In genomic region chr6:149716584-149716983, GRCh38 we compare ENCODE assay signal across 8 cellular contexts. TPM values are rescaled to one million over a fixed set of nuclear protein-coding genes. Genes with fewer than 3 reads are reported as not detected.
DNase-seq lines count a peak whose midpoint lies in the region; ATAC-seq and TF ChIP-seq lines count a peak whose summit lies in the region.

No MANE protein-coding gene starts in this region.

- peaks cover 2% of the 10 kb centered on the region; the same call in 1 of the 2 replicates for H3K4me1 ChIP-seq in Panc1 (ENCODE audit: control insufficient read depth, insufficient read depth, low read length)
- H3K4me1 ChIP-seq in prostate gland (replicated peaks): peaks cover 6% of the 10 kb centered on the region

- H3K36me3 ChIP-seq in Panc1 (ENCODE audit: control insufficient read depth, insufficient read depth, low read length): no peaks in the 10 kb centered on the region; the same call in 1 of the 2 replicates
- H3K36me3 ChIP-seq in prostate gland: no peaks in the 10 kb centered on the region

- ATAC-seq in Panc1 (no peak), GM21390 (IDR thresholded peaks at IDR 0.05; ENCODE audit: unreplicated experiment) (no peak)
- no peak for ATAC-seq in activated CD4-positive, CD25-positive, alpha-beta regulatory T cell treated with anti-CD3 and anti-CD28 coated beads, Interleukin-2, amount 50 U/mL, for 24 hours

- CTCF ChIA-PET in Panc1 (lab: Charles Lee): no interaction called here

- H3K9me3 ChIP-seq in Panc1 (ENCODE audit: control insufficient read depth, insufficient read depth, low read depth, low read length) (no peaks in the 10 kb centered on the region), prostate gland (no peaks in the 10 kb centered on the region)

- 5% methylated on average over 3 of the region's 3 CpGs for WGBS in prostate gland

- BruUV-seq in Panc1 (replicated peaks; lab: Mats Ljungman, UMichigan): TSS peak; percentile 70

- H3K27ac ChIP-seq in Panc1 (ENCODE audit: low read length) (peak overlapping the region; percentile 99), prostate gland (peak overlapping the region; percentile 97 to 99), substantia nigra (ENCODE audit: low read depth, low read length, poor library complexity, severe bottlenecking) (no peak overlapping the region)

- POLR2A ChIA-PET in Panc1 (lab: Charles Lee): no interaction called here

- DNase-seq in GM10266 (ENCODE audit: extremely low spot score) (peak; percentile 25), Panc1 (ENCODE audit: low read depth, low spot score) (no peak), erythroblast (lab: John Stamatoyannopoulos, UW) (peak; percentile 21 to 41), prostate gland (ENCODE audit: low spot score) (no peak), DMS53 treated with DMSO at 0.1 percent for 48 hours (lab: John Stamatoyannopoulos, UW; ENCODE audit: unreplicated experiment) (no peak), substantia nigra (lab: John Stamatoyannopoulos, UW) (no peak)

- in situ Hi-C loops in Panc1 (cut with HindIII; ENCODE audit: low pct_unique_long_range_greater_than_20kb, low sequenced_read_pairs): no loop called here

- TF ChIP-seq CTCF in GM10266 (IDR thresholded peaks at IDR 0.05; ENCODE audit: control insufficient read depth, insufficient read depth, low read depth, missing control alignments): no peak
- no peak for TF ChIP-seq CTCF in Panc1 (IDR thresholded peaks at IDR 0.05)
- no peak for TF ChIP-seq CTCF in prostate gland (IDR thresholded peaks at IDR 0.05)

- intact Hi-C loops in Panc1 (cut with micrococcal nuclease; ENCODE audit: unreplicated experiment): no loop called here
- intact Hi-C loops in prostate gland (cut with DNase I): loop anchor here (2.0 to 10.0 kb wide), 2 partner anchors 68 to 152 kb away; partner anchors contain the start of genes GINM1 and KATNA1

- peak overlapping the region; percentile 93 to 96 for H3K4me3 ChIP-seq in Panc1 (ENCODE audit: low read depth in 2 of 2, low read length in 2 of 2)
- H3K4me3 ChIP-seq in prostate gland: peak overlapping the region; percentile 77 to 95

- no peaks in the 10 kb centered on the region for H3K27me3 ChIP-seq in Panc1 (ENCODE audit: control insufficient read depth, insufficient read depth, low read length)
- no peaks in the 10 kb centered on the region for H3K27me3 ChIP-seq in prostate gland (replicated peaks; ENCODE audit: insufficient read depth)

- TF ChIP-seq POLR2A in erythroblast (IDR thresholded peaks at IDR 0.05; ENCODE audit: low read length): no peak
- TF ChIP-seq POLR2A in prostate gland (IDR thresholded peaks at IDR 0.05): no peak

RNA-seq across cellular contexts. Expression of gene LATS1, which starts 1.3 kb away (rescaled TPM):
- 36.0 TPM for total RNA-seq in Panc1 (2021; ENCODE audit: unreplicated experiment)
- polyA plus RNA-seq in Panc1 (2012; ENCODE audit: insufficient read length): 15.9 TPM
- 10 to 100 TPM; 28.7 to 44.8 TPM for total RNA-seq in prostate gland

RNA-seq across cellular contexts. Expression of gene NUP43, which starts 29.7 kb away (rescaled TPM):
- total RNA-seq in Panc1 (2021; ENCODE audit: unreplicated experiment): 53.6 TPM
- 18.9 TPM for polyA plus RNA-seq in Panc1 (2012; ENCODE audit: insufficient read length)
- total RNA-seq in prostate gland: 10 to 100 TPM; 23.6 to 32.9 TPM

RNA-seq across cellular contexts. Expression of gene PCMT1, which starts 33.0 kb away (rescaled TPM):
- 118 TPM for total RNA-seq in Panc1 (2021; ENCODE audit: unreplicated experiment)
- 115 TPM for polyA plus RNA-seq in Panc1 (2012; ENCODE audit: insufficient read length)
- 100 to 1,000 TPM in 1 of 2 donors, 10 to 100 TPM in 1; 77.6 to 114 TPM for total RNA-seq in prostate gland

Comparison
In these comparisons a context has a peak if more than half of its experiments do, and no peak if none do; other contexts are left out.
1. DNase-seq: peak in GM10266 (single experiment) and erythroblast (2 of 2); none in Panc1 (single experiment), prostate gland (single experiment), DMS53 treated with DMSO at 0.1 percent for 48 hours (single experiment) and substantia nigra (0 of 49).